20 cellular contexts compared by ENCODE assay signal in the genomic region with DNA sequence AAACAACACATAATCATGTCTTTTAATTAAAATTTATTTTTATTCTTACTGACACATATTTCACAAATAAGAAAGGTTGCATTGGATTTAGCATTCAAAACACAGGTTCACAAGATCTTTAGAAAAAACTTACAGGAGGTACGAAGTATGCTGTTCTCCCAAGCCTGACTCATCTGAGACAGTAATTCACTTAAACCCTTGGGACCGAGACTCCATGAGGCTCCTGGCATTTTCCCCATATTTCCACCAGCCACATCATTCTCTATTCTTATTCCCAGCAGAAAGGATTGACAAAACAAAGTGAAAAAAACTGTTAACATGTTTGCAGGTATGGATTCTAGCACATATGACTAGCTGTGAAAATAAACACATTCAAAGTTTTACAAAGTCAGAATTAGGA. TPM values are rescaled to one million over a fixed set of nuclear protein-coding genes. Genes with fewer than 3 reads are reported as not detected.
"Had no signal": no experiment of that assay in that cellular context is flagged by ENCODE, and none has a peak within 500 bp of the region (broad histone marks: within the 10 kb centered on the region; RNA-seq: fewer than 3 reads in every experiment).

No MANE protein-coding gene starts in this region.

- H3K36me3 ChIP-seq: adrenal gland, colonic mucosa, esophagus muscularis mucosa, pancreas had no signal

- H3K27me3 ChIP-seq: adrenal gland, colonic mucosa, esophagus muscularis mucosa, pancreas, testis had no signal

- H3K4me1 ChIP-seq: adrenal gland, colonic mucosa, esophagus muscularis mucosa, pancreas, testis had no signal

- DNase-seq: activated CD4-positive, alpha-beta memory T cell treated with anti-CD3 and anti-CD28 coated beads for 36 hours; activated CD4-positive, alpha-beta T cell treated with anti-CD3 and anti-CD28 coated beads for 36 hours; activated CD8-positive, alpha-beta memory T cell treated with anti-CD3 and anti-CD28 coated beads, Interleukin-2, amount 10 ng/mL, durations not matched to agents 7 days and 5 days; activated effector memory CD4-positive, alpha-beta T cell treated with Interleukin-2 at 50 U/mL for 16 hours; activated T-cell treated with anti-CD3 and anti-CD28 coated beads, Interleukin-2, amount 50 U/mL, for 4 hours; adrenal gland; caudate nucleus; colonic mucosa; effector CD4-positive, alpha-beta T cell; hypothalamus; left ventricle myocardium superior; mesenchymal stem cell; naive thymus-derived CD8-positive, alpha-beta T cell; pancreas; stimulated activated CD4-positive, alpha-beta T cell treated with anti-CD3 and anti-CD28 coated beads, Interleukin-1b, Interleukin-23, amount 100 ng/mL, for 48 hours; stimulated activated naive CD8-positive, alpha-beta T cell treated with anti-CD3 and anti-CD28 coated beads, Interleukin-15, amount 100 ng/mL, for 72 hours; T-helper 17 cell; testis had no signal

- H3K9me3 ChIP-seq: adrenal gland, colonic mucosa, pancreas, testis had no signal

- H3K27ac ChIP-seq: adrenal gland, colonic mucosa, esophagus muscularis mucosa, pancreas, testis had no signal

- H3K4me3 ChIP-seq: adrenal gland, colonic mucosa, esophagus muscularis mucosa, pancreas, testis had no signal

- ATAC-seq: activated CD4-positive, alpha-beta T cell treated with anti-CD3 and anti-CD28 coated beads for 36 hours; activated CD8-positive, alpha-beta memory T cell treated with anti-CD3 and anti-CD28 coated beads, Interleukin-2, amount 10 ng/mL, durations not matched to agents 7 days and 5 days; activated T-cell treated with anti-CD3 and anti-CD28 coated beads, Interleukin-2, amount 50 U/mL, for 4 hours; left ventricle myocardium superior; naive thymus-derived CD8-positive, alpha-beta T cell; pancreas; sciatic nerve; stimulated activated naive CD8-positive, alpha-beta T cell treated with anti-CD3 and anti-CD28 coated beads, Interleukin-15, amount 100 ng/mL, for 72 hours; T-helper 17 cell had no signal

RNA-seq across cellular contexts. Expression of a gene that starts 52.6 kb away (rescaled TPM):
- total RNA-seq: activated CD4-positive, alpha-beta memory T cell treated with anti-CD3 and anti-CD28 coated beads for 36 hours; activated CD4-positive, alpha-beta T cell treated with anti-CD3 and anti-CD28 coated beads for 36 hours; activated CD8-positive, alpha-beta memory T cell treated with anti-CD3 and anti-CD28 coated beads, Interleukin-2, amount 10 ng/mL, durations not matched to agents 7 days and 5 days; activated T-cell treated with anti-CD3 and anti-CD28 coated beads, Interleukin-2, amount 50 U/mL, for 4 hours; naive thymus-derived CD8-positive, alpha-beta T cell; T-helper 17 cell had no signal
- polyA plus RNA-seq: naive thymus-derived CD8-positive, alpha-beta T cell had no signal
